15 cellular contexts compared by ENCODE assay signal in genomic region chr7:20283997-20284396, GRCh38. TPM values are rescaled to one million over a fixed set of nuclear protein-coding genes. Genes with fewer than 3 reads are reported as not detected.
A peak's percentile ranks its signal among the peaks of the same experiment; 100 is the strongest.
DNase-seq lines count a peak whose midpoint lies in the region; ATAC-seq, FAIRE-seq and TF ChIP-seq lines count a peak whose summit lies in the region.
"Had no signal": no experiment of that assay in that cellular context is flagged by ENCODE, and none has a peak within 500 bp of the region (broad histone marks: within the 10 kb centered on the region; RNA-seq: fewer than 3 reads in every experiment).

No MANE protein-coding gene starts in this region.

- no peak for TF ChIP-seq POLR2A in GM12892 (IDR thresholded peaks at IDR 0.05; ENCODE audit: low read depth, low read length)
- TF ChIP-seq POLR2A in right lobe of liver (IDR thresholded peaks at IDR 0.05): no peak

- no peaks in the 10 kb centered on the region for H3K4me1 ChIP-seq in right lobe of liver
- H3K4me1 ChIP-seq: neural progenitor cell had no signal

- no peaks in the 10 kb centered on the region for H3K36me3 ChIP-seq in right lobe of liver
- no peaks in the 10 kb centered on the region for H3K36me3 ChIP-seq in brain microvascular endothelial cell (replicated peaks)
- H3K36me3 ChIP-seq: neural progenitor cell had no signal

- no peak overlapping the region for H3K4me3 ChIP-seq in right lobe of liver
- no peak overlapping the region for H3K4me3 ChIP-seq in brain microvascular endothelial cell (ENCODE audit: low read depth, low read length)
- H3K4me3 ChIP-seq: neural progenitor cell, skin epidermis had no signal

- intact Hi-C loops in right lobe of liver (cut with DNase I): no loop called here

- no peaks in the 10 kb centered on the region for H3K9me3 ChIP-seq in right lobe of liver

- H3K27me3 ChIP-seq in right lobe of liver (no peaks in the 10 kb centered on the region), brain microvascular endothelial cell (replicated peaks) (no peaks in the 10 kb centered on the region)
- H3K27me3 ChIP-seq: neural progenitor cell had no signal

- ATAC-seq in GM19438 (IDR thresholded peaks at IDR 0.05; ENCODE audit: low read depth, unreplicated experiment) (peak; percentile 47), HG02759 (IDR thresholded peaks at IDR 0.05; ENCODE audit: unreplicated experiment) (peak; percentile 51), HG03460 (IDR thresholded peaks at IDR 0.05; ENCODE audit: unreplicated experiment) (peak; percentile 38), right lobe of liver (no peak)
- ATAC-seq: left ventricle myocardium superior had no signal

- TF ChIP-seq CTCF in right lobe of liver (IDR thresholded peaks at IDR 0.05): no peak
- no peak for TF ChIP-seq CTCF in brain microvascular endothelial cell (IDR thresholded peaks at IDR 0.05; ENCODE audit: low read depth, low read length, missing control alignments)

- DNase-seq in GM12892 (ENCODE audit: insufficient read length): no peak
- DNase-seq in right lobe of liver: no peak
- DNase-seq in NCI-H146 (lab: John Stamatoyannopoulos, UW): no peak
- DNase-seq in brain microvascular endothelial cell: no peak
- DNase-seq in DMS153 treated with DMSO at 0.1 percent for 48 hours (lab: John Stamatoyannopoulos, UW; ENCODE audit: unreplicated experiment): no peak
- DNase-seq: activated effector memory CD4-positive, alpha-beta T cell treated with anti-CD3 and anti-CD28 coated beads, Interleukin-2, amount 50 U/mL, for 16 hours; DMS79; Karpas-422; left ventricle myocardium superior; NCI-H2029 treated with DMSO at 0.1 percent for 48 hours had no signal

- 41% methylated on average over 2 of the region's 2 CpGs for WGBS in right lobe of liver (ENCODE audit: insufficient coverage, low coverage, low lambda C conversion rate, missing lambda C conversion rate)

- peak; percentile 78 for FAIRE-seq in GM12892 (lab: Jason Lieb, UNC)

- in situ Hi-C loops in brain microvascular endothelial cell (cut with HindIII; ENCODE audit: low pct_ligation_motif_present, low sequenced_read_pairs): no loop called here

- no peak overlapping the region for H3K27ac ChIP-seq in right lobe of liver
- no peak overlapping the region for H3K27ac ChIP-seq in brain microvascular endothelial cell
- H3K27ac ChIP-seq: neural progenitor cell, skin epidermis had no signal

RNA-seq across cellular contexts. Expression of gene ITGB8, which starts 46.7 kb away (rescaled TPM):
- 1.5 TPM for polyA plus RNA-seq in GM12892 (2012; ENCODE audit: missing spikeins)
- total RNA-seq in right lobe of liver: under 1 TPM; 0.43 to 0.70 (median 0.56) TPM

Comparison
In these comparisons a context has a peak if more than half of its experiments do, and no peak if none do; other contexts are left out.
1. ATAC-seq: peak in GM19438 (single experiment), HG02759 (single experiment) and HG03460 (single experiment); none in right lobe of liver (0 of 4).